Comparison of ENCODE assay signal across 1 cellular context in genomic region chr22:42714308-42714707, GRCh38.
TF ChIP-seq lines count a peak whose summit lies in the region.

No MANE protein-coding gene starts in this region.

TF ChIP-seq in HepG2, 621 proteins besides CTCF, POLR2A, EP300 and RAD21 (continued from another document):
- TF ChIP-seq ZSCAN31 (CRISPR knock-in tag; IDR thresholded peaks at IDR 0.05; ENCODE audit: low read depth), result no peak
- TF ChIP-seq CEBPG (CRISPR knock-in tag; IDR thresholded peaks at IDR 0.05), result peak; percentile 31; the same call in 1 of the 2 replicates
- no peak for TF ChIP-seq FOXM1 (CRISPR knock-in tag; IDR thresholded peaks at IDR 0.05)
TF ChIP-seq in HepG2: peak in this region for 4.
